In genomic region chr6:7452898-7453297, GRCh38 we compare ENCODE assay signal across 27 cellular contexts.
A peak's percentile ranks its signal among the peaks of the same experiment; 100 is the strongest.
DNase-seq lines count a peak whose midpoint lies in the region; ATAC-seq, FAIRE-seq and TF ChIP-seq lines count a peak whose summit lies in the region.
"Had no signal": no experiment of that assay in that cellular context is flagged by ENCODE, and none has a peak within 500 bp of the region (broad histone marks: within the 10 kb centered on the region; RNA-seq: fewer than 3 reads in every experiment).

No MANE protein-coding gene starts in this region.

- H4K8ac ChIP-seq in H1 (ENCODE audit: extremely low read depth, insufficient read depth, low read length) = no peak overlapping the region

- H3K27ac ChIP-seq in HepG2 (ENCODE audit: extremely low read length, insufficient read depth, low read length) (no peak overlapping the region), right lobe of liver (no peak overlapping the region), RWPE1 (peak overlapping the region; percentile 25), H1 (ENCODE audit: low read depth, low read length) (no peak overlapping the region), aorta (ENCODE audit: low read depth in 1 of 2, low read length in 2 of 2) (no peak overlapping the region), esophagus muscularis mucosa (replicated peaks in 1 of 4) (no peak overlapping the region)
- H3K27ac ChIP-seq: 22Rv1; A549; BLaER1 treated with 17β-estradiol and CSF1 and Interleukin-3, amounts not matched to agents 10 nM and 100 nM; C4-2B had no signal

- H3K9ac ChIP-seq in HepG2 (ENCODE audit: insufficient read depth, low read depth, low read length) (no peak overlapping the region), H1 (replicated peaks in 1 of 4; ENCODE audit: extremely low read depth in 1 of 4, low read depth in 3 of 4, low read length in 3 of 4) (no peak overlapping the region)
- H3K9ac ChIP-seq: BLaER1 treated with 17β-estradiol and CSF1 and Interleukin-3, amounts not matched to agents 10 nM and 100 nM had no signal

- ATAC-seq in HepG2 = no peak
- no peak for ATAC-seq in right lobe of liver
- ATAC-seq in aorta (ENCODE audit: low FRiP score) = peak; percentile 20
- ATAC-seq in HG02870 (IDR thresholded peaks at IDR 0.05; ENCODE audit: unreplicated experiment) = no peak
- ATAC-seq: A549; CD8-positive, alpha-beta T cell; GM12878 had no signal

- no peak overlapping the region for H4K91ac ChIP-seq in H1 (replicated peaks; ENCODE audit: insufficient read length, low read length)

- no peak overlapping the region for H2AK5ac ChIP-seq in H1 (ENCODE audit: low read depth, low read length)

- H4K20me1 ChIP-seq in HepG2 (ENCODE audit: insufficient read depth, low read length) (no peaks in the 10 kb centered on the region), H1 (replicated peaks in 1 of 2; ENCODE audit: control insufficient read depth in 1 of 2, insufficient read depth in 2 of 2, low read length in 2 of 2) (no peaks in the 10 kb centered on the region)
- H4K20me1 ChIP-seq: BLaER1 treated with 17β-estradiol and CSF1 and Interleukin-3, amounts not matched to agents 10 nM and 100 nM had no signal

- no peak overlapping the region for H3K23ac ChIP-seq in H1 (ENCODE audit: insufficient read length)

- H3K36me3 ChIP-seq in HepG2 (replicated peaks in 1 of 2; ENCODE audit: control insufficient read depth in 1 of 2, insufficient read depth in 2 of 2, low read length in 2 of 2) (no peaks in the 10 kb centered on the region), right lobe of liver (no peaks in the 10 kb centered on the region), H1 (ENCODE audit: control insufficient read depth in 2 of 4, insufficient read depth in 4 of 4, low read length in 3 of 4) (no peaks in the 10 kb centered on the region), aorta (ENCODE audit: control insufficient read depth in 1 of 2, insufficient read depth in 2 of 2, low read length in 1 of 2) (no peaks in the 10 kb centered on the region), esophagus muscularis mucosa (no peaks in the 10 kb centered on the region)
- H3K36me3 ChIP-seq: BLaER1 treated with 17β-estradiol and CSF1 and Interleukin-3, amounts not matched to agents 10 nM and 100 nM had no signal

- in situ Hi-C loops in HepG2 (cut with HindIII; ENCODE audit: extremely low pct_ligation_motif_present, low pct_unique_long_range_greater_than_20kb) = no loop called here

- H2AFZ ChIP-seq in HepG2 (ENCODE audit: low read length) = no peak overlapping the region
- H2AFZ ChIP-seq in H1 (ENCODE audit: low read length) = no peak overlapping the region

- no peak overlapping the region for H2BK12ac ChIP-seq in H1 (ENCODE audit: low read depth, low read length)

- H3K56ac ChIP-seq in H1 (replicated peaks; ENCODE audit: insufficient read length, low read depth, low read length) = no peak overlapping the region

- no peak for TF ChIP-seq EP300 in HepG2 (IDR thresholded peaks at IDR 0.05; ENCODE audit: low read depth in 2 of 2, low read length in 2 of 2)
- TF ChIP-seq EP300 in HepG2 (CRISPR knock-in tag; IDR thresholded peaks at IDR 0.05; ENCODE audit: borderline replicate concordance) = no peak
- TF ChIP-seq EP300 in H1 (IDR thresholded peaks at IDR 0.05; ENCODE audit: borderline replicate concordance in 1 of 2, low read depth in 2 of 2, low read length in 2 of 2) = no peak
- TF ChIP-seq EP300 in esophagus muscularis mucosa (IDR thresholded peaks at IDR 0.05) = no peak

- no peaks in the 10 kb centered on the region for H3K79me1 ChIP-seq in H1 (ENCODE audit: low read depth, low read length)

- H3K4ac ChIP-seq in H1 (replicated peaks; ENCODE audit: insufficient read length, low read depth, low read length) = no peak overlapping the region

- H3K79me2 ChIP-seq in HepG2 (ENCODE audit: insufficient read depth, low read length) (no peaks in the 10 kb centered on the region), H1 (ENCODE audit: control insufficient read depth in 1 of 2, insufficient read depth in 2 of 2, low read length in 2 of 2) (no peaks in the 10 kb centered on the region)

- CTCF ChIA-PET in HepG2 (lab: Yijun Ruan, JAX; ENCODE audit: low intra/inter-chr PET ratio, low total read pairs) (no interaction called here), RWPE1 (lab: Yijun Ruan, JAX) (no interaction called here), H1 (lab: Charles Lee; ENCODE audit: partially characterized antibody) (interaction anchor here (0.6 to 1.6 kb wide), 2 partner anchors 11 to 475 kb away, joined by 3 to 4 read pairs; no protein-coding TSS in a partner anchor)

- H3K4me1 ChIP-seq in HepG2 (ENCODE audit: insufficient read depth, low read length) = peaks cover 39% of the 10 kb centered on the region
- peaks cover 0 to 6% (median 0%) of the 10 kb centered on the region in 4 donors for H3K4me1 ChIP-seq in right lobe of liver
- H3K4me1 ChIP-seq in H1 (replicated peaks in 1 of 4; ENCODE audit: control insufficient read depth in 3 of 4, insufficient read depth in 4 of 4, low read length in 3 of 4) = peaks cover 0 to 8% (median 7%) of the 10 kb centered on the region in 4 experiments; a peak in 5 of 7 replicates
- H3K4me1 ChIP-seq in aorta (ENCODE audit: control insufficient read depth in 1 of 2, insufficient read depth in 2 of 2, low read length in 2 of 2) = no peaks in the 10 kb centered on the region
- no peaks in the 10 kb centered on the region for H3K4me1 ChIP-seq in esophagus muscularis mucosa

- no peaks in the 10 kb centered on the region for H3K27me3 ChIP-seq in HepG2 (ENCODE audit: control insufficient read depth in 1 of 2, insufficient read depth in 2 of 2, low read length in 2 of 2)
- no peaks in the 10 kb centered on the region for H3K27me3 ChIP-seq in right lobe of liver
- H3K27me3 ChIP-seq in H1 (replicated peaks in 1 of 4; ENCODE audit: control insufficient read depth in 3 of 4, extremely low read depth in 1 of 4, insufficient read depth in 3 of 4, low read length in 3 of 4) = no peaks in the 10 kb centered on the region
- H3K27me3 ChIP-seq in aorta (ENCODE audit: control insufficient read depth in 1 of 2, insufficient read depth in 2 of 2, low read length in 1 of 2) = no peaks in the 10 kb centered on the region
- H3K27me3 ChIP-seq in esophagus muscularis mucosa = peaks cover 0 to under 1% (median 0%) of the 10 kb centered on the region in 4 donors
- H3K27me3 ChIP-seq: BLaER1 treated with 17β-estradiol and CSF1 and Interleukin-3, amounts not matched to agents 10 nM and 100 nM had no signal

- H3K9me3 ChIP-seq in HepG2 (ENCODE audit: low read length) = no peaks in the 10 kb centered on the region
- no peaks in the 10 kb centered on the region for H3K9me3 ChIP-seq in right lobe of liver
- H3K9me3 ChIP-seq in H1 (ENCODE audit: insufficient read depth in 2 of 2, low read depth in 1 of 2, low read length in 1 of 2) = no peaks in the 10 kb centered on the region; a peak in 1 of 4 replicates
- no peaks in the 10 kb centered on the region for H3K9me3 ChIP-seq in aorta (ENCODE audit: control insufficient read depth, low read length)
- no peaks in the 10 kb centered on the region for H3K9me3 ChIP-seq in esophagus muscularis mucosa
- H3K9me3 ChIP-seq: A549, Caco-2 had no signal

- BruUV-seq in HepG2 (replicated peaks; lab: Mats Ljungman, UMichigan) = no TSS peak

- TF ChIP-seq POLR2A in HepG2 (IDR thresholded peaks at IDR 0.05; ENCODE audit: insufficient read depth in 1 of 2, low read depth in 2 of 2, low read length in 2 of 2) (no peak), right lobe of liver (IDR thresholded peaks at IDR 0.05) (no peak), H1 (IDR thresholded peaks at IDR 0.05; ENCODE audit: control extremely low read depth in 1 of 2, low read depth in 2 of 2, low read length in 2 of 2) (no peak), esophagus muscularis mucosa (IDR thresholded peaks at IDR 0.05; ENCODE audit: low read depth) (no peak)

- intact Hi-C loops in HepG2 (cut with micrococcal nuclease; ENCODE audit: unreplicated experiment) = no loop called here
- intact Hi-C loops in right lobe of liver (cut with DNase I) = no loop called here
- intact Hi-C loops in aorta (cut with DNase I) = no loop called here
- intact Hi-C loops in esophagus muscularis mucosa (cut with DNase I) = no loop called here

- H4K5ac ChIP-seq in H1 (ENCODE audit: insufficient read length, low read depth, low read length) = no peak overlapping the region

- H3K4me2 ChIP-seq in HepG2 (ENCODE audit: low read depth, low read length) (no peak overlapping the region), H1 (ENCODE audit: insufficient read depth in 1 of 2, low read depth in 2 of 2, low read length in 2 of 2) (no peak overlapping the region)
- H3K4me2 ChIP-seq: A549; BLaER1 treated with 17β-estradiol and CSF1 and Interleukin-3, amounts not matched to agents 10 nM and 100 nM had no signal

- FAIRE-seq in HepG2 (lab: Jason Lieb, UNC) = no peak
- FAIRE-seq in H1 (lab: Jason Lieb, UNC) = no peak
- FAIRE-seq: A549, GM12878, GM12892, GM18507 had no signal

- POLR2A ChIA-PET in HepG2 (lab: Yijun Ruan, JAX) = no interaction called here
- POLR2A ChIA-PET in RWPE1 (lab: Yijun Ruan, JAX; ENCODE audit: low non-redundant PET) = no interaction called here
- POLR2A ChIA-PET in H1 (lab: Charles Lee; ENCODE audit: partially characterized antibody) = no interaction called here

- H2BK20ac ChIP-seq in H1 (ENCODE audit: low read length) = no peak overlapping the region

- no peak overlapping the region for H2BK15ac ChIP-seq in H1 (ENCODE audit: low read length)

- no peak for DNase-seq in HepG2 (ENCODE audit: low spot score)
- DNase-seq in right lobe of liver = no peak
- DNase-seq in RWPE1 (ENCODE audit: low spot score) = no peak
- DNase-seq in H1 (ENCODE audit: low read depth in 1 of 2, low spot score in 2 of 2) = no peak
- no peak for DNase-seq in aorta
- no peak for DNase-seq in D341Med (ENCODE audit: low spot score)
- DNase-seq in esophagus muscularis mucosa (ENCODE audit: extremely low spot score) = no peak
- DNase-seq: AML-193; Caco-2; Calu3; CD4-positive, alpha-beta T cell; CD8-positive, alpha-beta T cell; DMS 273 treated with DMSO at 0.1 percent for 48 hours; DMS153; DMS53; DMS79; DND-41; EL; GDM1 had no signal

- TF ChIP-seq RAD21 in HepG2 (CRISPR knock-in tag; IDR thresholded peaks at IDR 0.05) = no peak
- no peak for TF ChIP-seq RAD21 in H1 (IDR thresholded peaks at IDR 0.05 in 1 of 2, conservative IDR thresholded peaks at IDR 0.05 in 1 of 2; ENCODE audit: low read depth in 2 of 2, low read length in 2 of 2)

- peaks cover 5% of the 10 kb centered on the region; the same call in 1 of the 2 replicates for H3K23me2 ChIP-seq in H1 (ENCODE audit: low read depth, low read length)

- H3K4me3 ChIP-seq in HepG2 (replicated peaks in 1 of 3; ENCODE audit: insufficient read depth in 1 of 3, low read depth in 2 of 3, low read length in 3 of 3) (no peak overlapping the region), right lobe of liver (no peak overlapping the region), H1 (ENCODE audit: extremely low read depth in 1 of 4, insufficient read depth in 2 of 4, low read depth in 3 of 4, low read length in 4 of 4) (no peak overlapping the region), aorta (ENCODE audit: low read length in 2 of 2) (no peak overlapping the region), esophagus muscularis mucosa (no peak overlapping the region)
- H3K4me3 ChIP-seq: A549; BLaER1 treated with 17β-estradiol and CSF1 and Interleukin-3, amounts not matched to agents 10 nM and 100 nM; GM12878 had no signal

- no peak overlapping the region for H2BK5ac ChIP-seq in H1 (ENCODE audit: low read depth, low read length)

- TF ChIP-seq CTCF in HepG2 (CRISPR knock-in tag; IDR thresholded peaks at IDR 0.05) (no peak), right lobe of liver (IDR thresholded peaks at IDR 0.05) (no peak), RWPE1 (conservative IDR thresholded peaks at IDR 0.05; ENCODE audit: low read depth) (no peak), H1 (IDR thresholded peaks at IDR 0.05; ENCODE audit: control extremely low read depth in 1 of 3, insufficient read depth in 1 of 3, low read depth in 1 of 3, low read length in 3 of 3) (no peak), esophagus muscularis mucosa (IDR thresholded peaks at IDR 0.05) (no peak)

- H3K18ac ChIP-seq in H1 (ENCODE audit: extremely low read depth, low read length) = no peak overlapping the region

- no peak overlapping the region for H2BK120ac ChIP-seq in H1 (replicated peaks; ENCODE audit: low read depth, low read length)

- WGBS in HepG2 (ENCODE audit: low lambda C conversion rate) = 29% methylated on average over 5 of the region's 6 CpGs
- 60% methylated on average over 1 of the region's 6 CpGs for WGBS in right lobe of liver (ENCODE audit: insufficient coverage, low coverage, low lambda C conversion rate, missing lambda C conversion rate)
- 59% methylated on average over 5 of the region's 6 CpGs; no CpG with 5 or more reads in 1 of the 2 experiments for WGBS in H1 (ENCODE audit: extremely low coverage in 1 of 2, insufficient coverage in 1 of 2, insufficient read length in 1 of 2, insufficient replicate concordance in 2 of 2, low coverage in 1 of 2, low lambda C conversion rate in 2 of 2, missing lambda C conversion rate in 1 of 2), 2 experiments
- WGBS in aorta, 2 donors = 75 to 86% methylated on average over 6 of the region's 6 CpGs
- WGBS in esophagus muscularis mucosa = no CpG with 5 or more reads among the region's 6 CpGs

- H3K14ac ChIP-seq in H1 (ENCODE audit: insufficient read length) = no peak overlapping the region

Comparison
In these comparisons a context has a peak if more than half of its experiments do, and no peak if none do; other contexts are left out.
1. Of the 41 proteins assayed by ChIP-seq in both HepG2 and H1: peak only in HepG2: none; only in H1: MAX and USF2; in both: none; in neither: 39.